Comparison of ENCODE assay signal across 1 cellular context in the genomic region with DNA sequence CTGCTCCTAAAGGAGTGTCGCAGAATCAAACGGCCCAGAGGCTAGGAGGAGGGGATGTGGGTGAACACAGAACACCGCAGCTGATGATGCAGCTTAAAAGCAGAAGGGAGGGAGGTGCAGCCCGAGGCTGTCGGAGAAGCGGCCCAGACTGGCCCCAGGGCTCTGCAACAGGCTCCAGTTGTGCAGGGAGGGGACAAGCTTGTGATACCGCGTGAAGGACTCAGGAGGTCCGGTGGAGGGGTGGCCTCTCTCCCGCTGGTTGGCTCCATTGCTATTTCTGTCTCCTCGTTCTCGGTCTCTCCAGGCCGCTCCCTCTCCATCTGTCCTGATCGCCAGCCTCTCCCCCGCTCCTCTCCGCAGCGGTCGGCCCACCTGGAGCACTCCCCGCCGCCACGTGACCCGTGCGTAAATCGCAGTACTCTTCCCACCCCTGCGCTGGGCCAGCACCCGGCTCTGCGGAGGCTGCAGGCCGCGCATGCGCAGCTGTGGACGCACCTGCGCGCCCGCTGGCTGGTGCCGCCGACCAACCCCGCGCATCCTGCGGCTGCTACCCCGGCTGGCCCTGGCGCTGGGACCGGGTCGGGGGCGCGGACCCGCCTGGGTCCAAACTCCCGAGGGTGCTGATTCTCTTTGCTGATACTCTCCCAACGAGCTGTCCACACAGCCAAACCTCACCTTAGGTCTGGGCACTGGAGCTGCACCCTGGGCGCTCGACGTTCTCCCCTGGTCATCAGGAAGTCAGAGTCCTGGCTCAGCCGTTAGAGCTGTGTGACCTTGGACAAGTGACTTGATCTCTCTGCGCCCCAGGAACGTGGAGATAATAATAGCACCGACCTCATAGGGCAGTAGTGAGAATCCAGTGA.
A peak's percentile ranks its signal among the peaks of the same experiment; 100 is the strongest.
TF ChIP-seq lines count a peak whose summit lies in the region.

No MANE protein-coding gene starts in this region.

TF ChIP-seq in K562, 482 proteins besides CTCF, POLR2A, EP300 and RAD21 (continued from another document):
- TF ChIP-seq ZFX (CRISPR knock-in tag; IDR thresholded peaks at IDR 0.05), result peak; percentile 62
- TF ChIP-seq YY1 (IDR thresholded peaks at IDR 0.05; ENCODE audit: borderline replicate concordance in 1 of 3, control insufficient read depth in 1 of 3, extremely low read depth in 1 of 3, insufficient read depth in 3 of 3, insufficient read length in 1 of 3, insufficient replicate concordance in 2 of 3, low read depth in 1 of 3, low read length in 2 of 3), result no peak
- TF ChIP-seq RBFOX2 (IDR thresholded peaks at IDR 0.05; ENCODE audit: low read depth, low read length), result peak; percentile 47; the same call in 1 of the 2 replicates
- peak; percentile 81 for TF ChIP-seq PRDM10 (IDR thresholded peaks at IDR 0.05; ENCODE audit: partially characterized antibody)
- TF ChIP-seq MTF1 (CRISPR knock-in tag; IDR thresholded peaks at IDR 0.05; ENCODE audit: borderline replicate concordance), result no peak
- TF ChIP-seq HMG20A (CRISPR knock-in tag; conservative IDR thresholded peaks at IDR 0.05), result no peak
- TF ChIP-seq HNRNPLL (IDR thresholded peaks at IDR 0.05; ENCODE audit: low read depth, low read length, poor library complexity, severe bottlenecking), result peak; percentile 33
- TF ChIP-seq CBFB (CRISPR knock-in tag; IDR thresholded peaks at IDR 0.05), result 0 out of 2 replicates have a peak, but pooled peaks have one; percentile 45
- TF ChIP-seq, protein P1, sequence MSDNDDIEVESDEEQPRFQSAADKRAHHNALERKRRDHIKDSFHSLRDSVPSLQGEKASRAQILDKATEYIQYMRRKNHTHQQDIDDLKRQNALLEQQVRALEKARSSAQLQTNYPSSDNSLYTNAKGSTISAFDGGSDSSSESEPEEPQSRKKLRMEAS (CRISPR knock-in tag; IDR thresholded peaks at IDR 0.05), result peak; percentile 78
- no peak for TF ChIP-seq PCBP1 (IDR thresholded peaks at IDR 0.05; ENCODE audit: low read depth, low read length, poor library complexity, severe bottlenecking)
- TF ChIP-seq RBM34 (IDR thresholded peaks at IDR 0.05; ENCODE audit: borderline replicate concordance, insufficient read depth, low read length), result no peak
- no peak for TF ChIP-seq ZNF232 (CRISPR knock-in tag; IDR thresholded peaks at IDR 0.05)
- TF ChIP-seq ZNF384 (IDR thresholded peaks at IDR 0.05; ENCODE audit: low read depth, low read length), result no peak
- TF ChIP-seq ZNF24 (IDR thresholded peaks at IDR 0.05), result no peak
- no peak for TF ChIP-seq ZNF41 (CRISPR knock-in tag; conservative IDR thresholded peaks at IDR 0.05)
- no peak for TF ChIP-seq ZSCAN29 (IDR thresholded peaks at IDR 0.05)
- TF ChIP-seq TBL1XR1 (IDR thresholded peaks at IDR 0.05; ENCODE audit: low read length in 2 of 2), result no peak
- TF ChIP-seq HDAC1 (IDR thresholded peaks at IDR 0.05), result peak in 1 of 2 experiments; percentile 55; a peak in 1 of 4 replicates
- TF ChIP-seq ETV6 (IDR thresholded peaks at IDR 0.05; ENCODE audit: borderline replicate concordance in 1 of 2, low read depth in 2 of 2, low read length in 1 of 2), result no peak
- no peak for TF ChIP-seq ETV6 (CRISPR knock-in tag; IDR thresholded peaks at IDR 0.05; ENCODE audit: borderline replicate concordance)
- peak; percentile 33; the same call in 1 of the 2 replicates for TF ChIP-seq ZBTB17 (CRISPR knock-in tag; IDR thresholded peaks at IDR 0.05)
- TF ChIP-seq KAT7 (CRISPR knock-in tag; IDR thresholded peaks at IDR 0.05; ENCODE audit: borderline replicate concordance), result no peak
- TF ChIP-seq, protein P2, sequence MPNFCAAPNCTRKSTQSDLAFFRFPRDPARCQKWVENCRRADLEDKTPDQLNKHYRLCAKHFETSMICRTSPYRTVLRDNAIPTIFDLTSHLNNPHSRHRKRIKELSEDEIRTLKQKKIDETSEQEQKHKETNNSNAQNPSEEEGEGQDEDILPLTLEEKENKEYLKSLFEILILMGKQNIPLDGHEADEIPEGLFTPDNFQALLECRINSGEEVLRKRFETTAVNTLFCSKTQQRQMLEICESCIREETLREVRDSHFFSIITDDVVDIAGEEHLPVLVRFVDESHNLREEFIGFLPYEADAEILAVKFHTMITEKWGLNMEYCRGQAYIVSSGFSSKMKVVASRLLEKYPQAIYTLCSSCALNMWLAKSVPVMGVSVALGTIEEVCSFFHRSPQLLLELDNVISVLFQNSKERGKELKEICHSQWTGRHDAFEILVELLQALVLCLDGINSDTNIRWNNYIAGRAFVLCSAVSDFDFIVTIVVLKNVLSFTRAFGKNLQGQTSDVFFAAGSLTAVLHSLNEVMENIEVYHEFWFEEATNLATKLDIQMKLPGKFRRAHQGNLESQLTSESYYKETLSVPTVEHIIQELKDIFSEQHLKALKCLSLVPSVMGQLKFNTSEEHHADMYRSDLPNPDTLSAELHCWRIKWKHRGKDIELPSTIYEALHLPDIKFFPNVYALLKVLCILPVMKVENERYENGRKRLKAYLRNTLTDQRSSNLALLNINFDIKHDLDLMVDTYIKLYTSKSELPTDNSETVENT (CRISPR knock-in tag; IDR thresholded peaks at IDR 0.05), result 0 out of 2 replicates have a peak, but pooled peaks have one; percentile 15
- TF ChIP-seq ZNF407 (IDR thresholded peaks at IDR 0.05; ENCODE audit: low read depth), result no peak
- TF ChIP-seq GABPA (tag; conservative IDR thresholded peaks at IDR 0.05; ENCODE audit: low read depth), result 0 out of 2 replicates have a peak, but pooled peaks have one; percentile 8
- peak; percentile 87 for TF ChIP-seq MEIS2 (IDR thresholded peaks at IDR 0.05; ENCODE audit: partially characterized antibody)
- peak; percentile 67; the same call in 1 of the 2 replicates for TF ChIP-seq BHLHE40 (IDR thresholded peaks at IDR 0.05; ENCODE audit: low read length)
- TF ChIP-seq ARNT (IDR thresholded peaks at IDR 0.05), result no peak
- TF ChIP-seq, protein P3, sequence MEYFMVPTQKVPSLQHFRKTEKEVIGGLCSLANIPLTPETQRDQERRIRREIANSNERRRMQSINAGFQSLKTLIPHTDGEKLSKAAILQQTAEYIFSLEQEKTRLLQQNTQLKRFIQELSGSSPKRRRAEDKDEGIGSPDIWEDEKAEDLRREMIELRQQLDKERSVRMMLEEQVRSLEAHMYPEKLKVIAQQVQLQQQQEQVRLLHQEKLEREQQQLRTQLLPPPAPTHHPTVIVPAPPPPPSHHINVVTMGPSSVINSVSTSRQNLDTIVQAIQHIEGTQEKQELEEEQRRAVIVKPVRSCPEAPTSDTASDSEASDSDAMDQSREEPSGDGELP (CRISPR knock-in tag; IDR thresholded peaks at IDR 0.05; ENCODE audit: borderline replicate concordance), result peak; percentile 46; the same call in 1 of the 2 replicates
- TF ChIP-seq BCOR (IDR thresholded peaks at IDR 0.05), result peak; percentile 17; the same call in 1 of the 2 replicates
- TF ChIP-seq ZNF143 (CRISPR knock-in tag; IDR thresholded peaks at IDR 0.05), result no peak
- peak; percentile 69 for TF ChIP-seq RBBP5 (IDR thresholded peaks at IDR 0.05; ENCODE audit: borderline replicate concordance, insufficient read depth, low read length, poor library complexity, severe bottlenecking)
- TF ChIP-seq RBM39 (optimal IDR thresholded peaks at IDR 0.05; ENCODE audit: low read depth, low read length), result no peak
- no peak for TF ChIP-seq SMARCA4 (IDR thresholded peaks at IDR 0.05)
- 0 out of 2 replicates have a peak, but pooled peaks have one; percentile 4 for TF ChIP-seq CBFA2T3 (IDR thresholded peaks at IDR 0.05)
- TF ChIP-seq, protein P4, sequence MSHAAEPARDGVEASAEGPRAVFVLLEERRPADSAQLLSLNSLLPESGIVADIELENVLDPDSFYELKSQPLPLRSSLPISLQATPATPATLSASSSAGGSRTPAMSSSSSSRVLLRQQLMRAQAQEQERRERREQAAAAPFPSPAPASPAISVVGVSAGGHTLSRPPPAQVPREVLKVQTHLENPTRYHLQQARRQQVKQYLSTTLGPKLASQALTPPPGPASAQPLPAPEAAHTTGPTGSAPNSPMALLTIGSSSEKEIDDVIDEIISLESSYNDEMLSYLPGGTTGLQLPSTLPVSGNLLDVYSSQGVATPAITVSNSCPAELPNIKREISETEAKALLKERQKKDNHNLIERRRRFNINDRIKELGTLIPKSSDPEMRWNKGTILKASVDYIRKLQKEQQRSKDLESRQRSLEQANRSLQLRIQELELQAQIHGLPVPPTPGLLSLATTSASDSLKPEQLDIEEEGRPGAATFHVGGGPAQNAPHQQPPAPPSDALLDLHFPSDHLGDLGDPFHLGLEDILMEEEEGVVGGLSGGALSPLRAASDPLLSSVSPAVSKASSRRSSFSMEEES (CRISPR knock-in tag; IDR thresholded peaks at IDR 0.05), result peak; percentile 70
- TF ChIP-seq MTA3 (IDR thresholded peaks at IDR 0.05; ENCODE audit: borderline replicate concordance), result peak; percentile 50; the same call in 1 of the 2 replicates
- TF ChIP-seq DMBX1 (CRISPR knock-in tag; IDR thresholded peaks at IDR 0.05; ENCODE audit: borderline replicate concordance), result no peak
- no peak for TF ChIP-seq SIN3B (IDR thresholded peaks at IDR 0.05; ENCODE audit: low read depth)
- peak; percentile 94 for TF ChIP-seq ZNF263 (CRISPR knock-in tag; IDR thresholded peaks at IDR 0.05; ENCODE audit: borderline replicate concordance)
- TF ChIP-seq SETDB1 (IDR thresholded peaks at IDR 0.05; ENCODE audit: low read length), result no peak
- TF ChIP-seq CHD4 (IDR thresholded peaks at IDR 0.05; ENCODE audit: insufficient read depth, insufficient replicate concordance, low read depth, low read length, poor library complexity, severe bottlenecking), result no peak
- no peak for TF ChIP-seq FOXJ3 (CRISPR knock-in tag; IDR thresholded peaks at IDR 0.05)
